Comparison of ENCODE assay signal across 9 cellular contexts in genomic region chr11:124900464-124900863, GRCh38. TPM values are rescaled to one million over a fixed set of nuclear protein-coding genes. Genes with fewer than 3 reads are reported as not detected.
DNase-seq lines count a peak whose midpoint lies in the region; ATAC-seq and TF ChIP-seq lines count a peak whose summit lies in the region.
"Had no signal": no experiment of that assay in that cellular context is flagged by ENCODE, and none has a peak within 500 bp of the region (broad histone marks: within the 10 kb centered on the region; RNA-seq: fewer than 3 reads in every experiment).

No MANE protein-coding gene starts in this region.

- ATAC-seq in RWPE2 (ENCODE audit: low read depth) (peak; percentile 72), psoas muscle (peak in 3 of 4 donors; percentile 42 to 52 (median 47)), left lobe of liver (no peak), GM21515 (IDR thresholded peaks at IDR 0.05; ENCODE audit: unreplicated experiment) (no peak)

- WGBS in psoas muscle, 3 donors, result 15 to 43% (median 18%) methylated on average over 5 of the region's 5 CpGs

- no peak overlapping the region for H3K4me3 ChIP-seq in RWPE2 (ENCODE audit: severe bottlenecking)
- H3K4me3 ChIP-seq in psoas muscle, result peak overlapping the region; percentile 15

- H3K9me3 ChIP-seq in RWPE2 (ENCODE audit: severe bottlenecking), result no peaks in the 10 kb centered on the region
- H3K9me3 ChIP-seq in psoas muscle, result no peaks in the 10 kb centered on the region

- H3K27me3 ChIP-seq in RWPE2 (ENCODE audit: insufficient read depth, poor library complexity, severe bottlenecking) (no peaks in the 10 kb centered on the region), psoas muscle (ENCODE audit: insufficient read depth in 3 of 3, low read length in 2 of 3) (peaks cover 0 to 28% (median 4%) of the 10 kb centered on the region in 3 donors)

- H3K4me1 ChIP-seq in RWPE2 (ENCODE audit: insufficient read depth, poor library complexity, severe bottlenecking) (peaks cover 58% of the 10 kb centered on the region), psoas muscle (no peaks in the 10 kb centered on the region)

- intact Hi-C loops in psoas muscle (cut with DNase I), result no loop called here

- H3K27ac ChIP-seq in RWPE2 (ENCODE audit: poor library complexity, severe bottlenecking), result peak overlapping the region; percentile 99
- H3K27ac ChIP-seq in psoas muscle, result peak overlapping the region; percentile 68

- DNase-seq in Daoy (ENCODE audit: low read depth) (peak; percentile 92), RWPE2 (ENCODE audit: low spot score) (no peak), fibroblast of peridontal ligament (ENCODE audit: extremely low read depth) (peak; percentile 76), psoas muscle (peak in 1 of 2 donors; percentile 65), left lobe of liver (ENCODE audit: low spot score) (no peak), NCI-H2227 (lab: John Stamatoyannopoulos, UW; ENCODE audit: unreplicated experiment) (no peak)
- DNase-seq in stimulated activated naive CD4-positive, alpha-beta T cell treated with Interleukin-2 at 50 U/mL for 16 hours (lab: John Stamatoyannopoulos, UW), result no peak

- no peak for TF ChIP-seq CTCF in RWPE2 (IDR thresholded peaks at IDR 0.05; ENCODE audit: poor library complexity, severe bottlenecking)
- no peak for TF ChIP-seq CTCF in psoas muscle (IDR thresholded peaks at IDR 0.05)

- H3K36me3 ChIP-seq in RWPE2 (ENCODE audit: low read depth), result no peaks in the 10 kb centered on the region
- no peaks in the 10 kb centered on the region for H3K36me3 ChIP-seq in psoas muscle (ENCODE audit: insufficient read depth in 1 of 2, low read depth in 1 of 2)

RNA-seq across cellular contexts. Expression of gene ROBO4, which starts 2.8 kb away (rescaled TPM):
- total RNA-seq in Daoy (2014; rRNA removed; shearing (Covaris generic)), result 0.69 and 3.6 TPM in 2 replicates
- total RNA-seq in psoas muscle (10 to 100 TPM; 14.9 to 17.5 (median 16.1) TPM), left lobe of liver (6.3 TPM)
- 10 to 100 TPM in 1 of 3 donors, 1 to 10 TPM in 2; 5.4 to 10.2 (median 8.4) TPM for polyA plus RNA-seq in psoas muscle

RNA-seq across cellular contexts. Expression of gene HEPN1, which starts 18.6 kb away (rescaled TPM):
- total RNA-seq in Daoy (2014; rRNA removed; shearing (Covaris generic)), result not detected in 2 replicates
- not detected for total RNA-seq in psoas muscle
- polyA plus RNA-seq in psoas muscle, result under 1 TPM in 2 of 3 donors, not detected in 1; 0.01 to 0.04 TPM
- not detected for total RNA-seq in left lobe of liver
- total RNA-seq: T-helper 2 cell treated with Interferon-gamma antibody and Interleukin-4, amounts not matched to agents 100 ng/mL and 5 ng/mL, for 36 hours had no signal

RNA-seq across cellular contexts. Expression of gene ROBO3, which starts 35.2 kb away (rescaled TPM):
- 5.4 and 16.2 TPM in 2 replicates for total RNA-seq in Daoy (2014; rRNA removed; shearing (Covaris generic))
- 1 to 10 TPM; 1.7 to 3.2 (median 2.3) TPM for total RNA-seq in psoas muscle
- 1 to 10 TPM; 2.9 to 3.6 (median 3.3) TPM for polyA plus RNA-seq in psoas muscle
- total RNA-seq in left lobe of liver, result 1.5 TPM

RNA-seq across cellular contexts. Expression of gene HEPACAM, which starts 35.4 kb away (rescaled TPM):
- not detected in 2 replicates for total RNA-seq in Daoy (2014; rRNA removed; shearing (Covaris generic))
- under 1 TPM in 2 of 4 donors, not detected in 2; 0.06 to 0.07 TPM for total RNA-seq in psoas muscle
- under 1 TPM; 0.05 to 0.25 (median 0.08) TPM for polyA plus RNA-seq in psoas muscle
- total RNA-seq in left lobe of liver, result 27.2 TPM
- total RNA-seq: T-helper 2 cell treated with Interferon-gamma antibody and Interleukin-4, amounts not matched to agents 100 ng/mL and 5 ng/mL, for 36 hours had no signal

RNA-seq across cellular contexts. Expression of gene CCDC15, which starts 53.5 kb away (rescaled TPM):
- total RNA-seq in Daoy (2014; rRNA removed; shearing (Covaris generic)), result 5.8 and 7.3 TPM in 2 replicates
- under 1 TPM; 0.07 to 0.42 (median 0.25) TPM for total RNA-seq in psoas muscle
- polyA plus RNA-seq in psoas muscle, result under 1 TPM; 0.03 to 0.29 (median 0.10) TPM
- 0.48 TPM for total RNA-seq in left lobe of liver

Comparison
In these comparisons a context has a peak if more than half of its experiments do, and no peak if none do; other contexts are left out.
1. DNase-seq: peak in Daoy (single experiment) and fibroblast of peridontal ligament (single experiment); none in RWPE2 (single experiment), stimulated activated naive CD4-positive, alpha-beta T cell treated with Interleukin-2 at 50 U/mL for 16 hours (single experiment), left lobe of liver (single experiment) and NCI-H2227 (single experiment).
2. ATAC-seq: peak in RWPE2 (single experiment) and psoas muscle (3 of 4); none in left lobe of liver (single experiment) and GM21515 (single experiment).